8 cellular contexts compared by ENCODE assay signal in genomic region chr3:33218446-33219174, GRCh38. TPM values are rescaled to one million over a fixed set of nuclear protein-coding genes. Genes with fewer than 3 reads are reported as not detected.
DNase-seq lines count a peak whose midpoint lies in the region; ATAC-seq and TF ChIP-seq lines count a peak whose summit lies in the region.

SUSD5 (minus strand) TSS chr3:33218810; CDS start chr3:33218797, 13 bp downstream.

- peak; percentile 17 to 32 for ATAC-seq in natural killer cell treated with Interleukin-12 subunit alpha and Interleukin-12 subunit beta and Interleukin-15 and Interleukin-18, amount 100 ng/mL, for 72 hours
- ATAC-seq in natural killer cell (no peak), GM21360 (IDR thresholded peaks at IDR 0.05; ENCODE audit: unreplicated experiment) (no peak)

- no peaks in the 10 kb centered on the region for H3K36me3 Mint-ChIP-seq in natural killer cell treated with Interleukin-12 subunit alpha and Interleukin-12 subunit beta and Interleukin-15 and Interleukin-18, amount 100 ng/mL, for 72 hours
- no peaks in the 10 kb centered on the region for H3K36me3 Mint-ChIP-seq in natural killer cell

- H3K27me3 Mint-ChIP-seq in natural killer cell treated with Interleukin-12 subunit alpha and Interleukin-12 subunit beta and Interleukin-15 and Interleukin-18, amount 100 ng/mL, for 72 hours: peaks cover 33 to 51% of the 10 kb centered on the region in 2 donors
- peaks cover 33 to 43% of the 10 kb centered on the region in 2 donors for H3K27me3 Mint-ChIP-seq in natural killer cell (ENCODE audit: low read depth in 2 of 2)

- H3K9me3 Mint-ChIP-seq in natural killer cell treated with Interleukin-12 subunit alpha and Interleukin-12 subunit beta and Interleukin-15 and Interleukin-18, amount 100 ng/mL, for 72 hours: no peaks in the 10 kb centered on the region
- no peaks in the 10 kb centered on the region for H3K9me3 Mint-ChIP-seq in natural killer cell

- intact Hi-C loops in natural killer cell (cut with micrococcal nuclease): no loop called here

- no peak for DNase-seq in natural killer cell treated with Interleukin-12 subunit alpha and Interleukin-12 subunit beta and Interleukin-15 and Interleukin-18, amount 100 ng/mL, for 72 hours (ENCODE audit: low spot score)
- DNase-seq in natural killer cell (no peak), astrocyte of the spinal cord (ENCODE audit: low read depth, low spot score) (peak; percentile 57), islet precursor cell (peak; percentile 74), stromal cell of bone marrow (ENCODE audit: low read depth) (peak; percentile 40), NCI-H2107 treated with DMSO at 0.1 percent for 48 hours (lab: John Stamatoyannopoulos, UW; ENCODE audit: unreplicated experiment) (no peak), MV-4-11 (lab: John Stamatoyannopoulos, UW) (no peak)

- TF ChIP-seq CTCF in natural killer cell (IDR thresholded peaks at IDR 0.05) (no peak), astrocyte of the spinal cord (IDR thresholded peaks at IDR 0.05; ENCODE audit: low read depth, low read length) (no peak)

- in situ Hi-C loops in astrocyte of the spinal cord (cut with HindIII; ENCODE audit: low sequenced_read_pairs): no loop called here

- H3K4me3 Mint-ChIP-seq in natural killer cell treated with Interleukin-12 subunit alpha and Interleukin-12 subunit beta and Interleukin-15 and Interleukin-18, amount 100 ng/mL, for 72 hours: no peak within 1 kb of the TSS
- no peak within 1 kb of the TSS for H3K4me3 Mint-ChIP-seq in natural killer cell

- H3K4me1 Mint-ChIP-seq in natural killer cell treated with Interleukin-12 subunit alpha and Interleukin-12 subunit beta and Interleukin-15 and Interleukin-18, amount 100 ng/mL, for 72 hours (ENCODE audit: low read depth in 2 of 2): no peaks in the 10 kb centered on the region
- H3K4me1 Mint-ChIP-seq in natural killer cell: no peaks in the 10 kb centered on the region

- H3K27ac Mint-ChIP-seq in natural killer cell treated with Interleukin-12 subunit alpha and Interleukin-12 subunit beta and Interleukin-15 and Interleukin-18, amount 100 ng/mL, for 72 hours: no peak within 1 kb of the TSS
- H3K27ac Mint-ChIP-seq in natural killer cell: no peak within 1 kb of the TSS

- H3K4me3 ChIP-seq in astrocyte of the spinal cord (ENCODE audit: low read depth, low read length): peak within 1 kb of the TSS; percentile 58

RNA-seq across cellular contexts. Expression of gene SUSD5, which starts in this region (rescaled TPM):
- total RNA-seq in natural killer cell treated with Interleukin-12 subunit alpha and Interleukin-12 subunit beta and Interleukin-15 and Interleukin-18, amount 100 ng/mL, for 72 hours: not detected
- not detected for total RNA-seq in natural killer cell

Comparison
In these comparisons a context has a peak if more than half of its experiments do, and no peak if none do; other contexts are left out.
1. Peak in ATAC-seq in natural killer cell treated with Interleukin-12 subunit alpha and Interleukin-12 subunit beta and Interleukin-15 and Interleukin-18, amount 100 ng/mL, for 72 hours; RNA of the gene not detected or under 1 TPM.
2. DNase-seq: peak in astrocyte of the spinal cord (single experiment), islet precursor cell (single experiment) and stromal cell of bone marrow (single experiment); none in natural killer cell treated with Interleukin-12 subunit alpha and Interleukin-12 subunit beta and Interleukin-15 and Interleukin-18, amount 100 ng/mL, for 72 hours (single experiment), natural killer cell (single experiment), NCI-H2107 treated with DMSO at 0.1 percent for 48 hours (single experiment) and MV-4-11 (single experiment).